18 cellular contexts compared by ENCODE assay signal in genomic region chr12:105935106-105935505, GRCh38.
DNase-seq lines count a peak whose midpoint lies in the region; ATAC-seq and TF ChIP-seq lines count a peak whose summit lies in the region.
"Had no signal": no experiment of that assay in that cellular context is flagged by ENCODE, and none has a peak within 500 bp of the region (broad histone marks: within the 10 kb centered on the region; RNA-seq: fewer than 3 reads in every experiment).

No MANE protein-coding gene starts in this region.

- H3K9me3 ChIP-seq in adipocyte (ENCODE audit: control insufficient read depth, low read length): no peaks in the 10 kb centered on the region
- H3K9me3 ChIP-seq: Caco-2, stomach had no signal

- no peak for ATAC-seq in HG02981 (IDR thresholded peaks at IDR 0.05; ENCODE audit: unreplicated experiment)
- ATAC-seq in activated T-helper 17 cell treated with anti-CD3 and anti-CD28 coated beads, Interleukin-2, amount 50 U/mL, for 72 hours (replicated peaks): no peak
- ATAC-seq: activated naive CD4-positive, alpha-beta T cell treated with anti-CD3 and anti-CD28 coated beads, Interleukin-2, amount 50 U/mL, for 72 hours; left ventricle myocardium superior had no signal

- peaks cover 7% of the 10 kb centered on the region for H3K4me1 Mint-ChIP-seq in activated T-helper 2 cell treated with anti-CD3 and anti-CD28 coated beads, Interferon-gamma antibody, Interleukin-2, Interleukin-4, amounts not matched to agents 10 μg/mL and 5 μg/mL and 100 μg/mL, durations not matched to agents 14 hours and 24 hours and 36 hours (ENCODE audit: low read depth)
- no peaks in the 10 kb centered on the region for H3K4me1 Mint-ChIP-seq in activated T-helper 17 cell treated with anti-CD3 and anti-CD28 coated beads, Interleukin-2, amount 50 U/mL, for 72 hours
- H3K4me1 Mint-ChIP-seq: activated CD4-positive, alpha-beta T cell treated with anti-CD3 and anti-CD28 coated beads, Interleukin-2, amount 10 ng/mL, durations not matched to agents 7 days and 5 days had no signal

- no peaks in the 10 kb centered on the region for H3K9me3 Mint-ChIP-seq in activated T-helper 2 cell treated with anti-CD3 and anti-CD28 coated beads, Interferon-gamma antibody, Interleukin-2, Interleukin-4, amounts not matched to agents 10 μg/mL and 5 μg/mL and 100 μg/mL, durations not matched to agents 14 hours and 24 hours and 36 hours
- no peaks in the 10 kb centered on the region for H3K9me3 Mint-ChIP-seq in activated T-helper 17 cell treated with anti-CD3 and anti-CD28 coated beads, Interleukin-2, amount 50 U/mL, for 72 hours
- H3K9me3 Mint-ChIP-seq: activated CD4-positive, alpha-beta T cell treated with anti-CD3 and anti-CD28 coated beads, Interleukin-2, amount 10 ng/mL, durations not matched to agents 7 days and 5 days; activated naive CD4-positive, alpha-beta T cell treated with anti-CD3 and anti-CD28 coated beads, Interleukin-2, amount 50 U/mL, for 72 hours; effector memory CD8-positive, alpha-beta T cell had no signal

- no peak overlapping the region for H3K4me3 ChIP-seq in adipocyte (ENCODE audit: low read length)
- H3K4me3 ChIP-seq in fibroblast of pulmonary artery (replicated peaks; ENCODE audit: low read depth, low read length): no peak overlapping the region
- H3K4me3 ChIP-seq: cardiac muscle cell, SK-N-MC, stomach had no signal

- H3K36me3 Mint-ChIP-seq in activated T-helper 2 cell treated with anti-CD3 and anti-CD28 coated beads, Interferon-gamma antibody, Interleukin-2, Interleukin-4, amounts not matched to agents 10 μg/mL and 5 μg/mL and 100 μg/mL, durations not matched to agents 14 hours and 24 hours and 36 hours (ENCODE audit: low read depth): no peaks in the 10 kb centered on the region
- H3K36me3 Mint-ChIP-seq in activated T-helper 17 cell treated with anti-CD3 and anti-CD28 coated beads, Interleukin-2, amount 50 U/mL, for 72 hours (ENCODE audit: low read depth): no peaks in the 10 kb centered on the region
- H3K36me3 Mint-ChIP-seq: activated naive CD4-positive, alpha-beta T cell treated with anti-CD3 and anti-CD28 coated beads, Interleukin-2, amount 50 U/mL, for 72 hours had no signal

- peaks cover 20% of the 10 kb centered on the region for H3K4me1 ChIP-seq in adipocyte (ENCODE audit: control insufficient read depth, insufficient read depth, low read length)
- H3K4me1 ChIP-seq: Caco-2 had no signal

- no peak overlapping the region for H3K27ac Mint-ChIP-seq in activated T-helper 2 cell treated with anti-CD3 and anti-CD28 coated beads, Interferon-gamma antibody, Interleukin-2, Interleukin-4, amounts not matched to agents 10 μg/mL and 5 μg/mL and 100 μg/mL, durations not matched to agents 14 hours and 24 hours and 36 hours
- no peak overlapping the region for H3K27ac Mint-ChIP-seq in activated T-helper 17 cell treated with anti-CD3 and anti-CD28 coated beads, Interleukin-2, amount 50 U/mL, for 72 hours
- H3K27ac Mint-ChIP-seq: activated CD4-positive, alpha-beta T cell treated with anti-CD3 and anti-CD28 coated beads, Interleukin-2, amount 10 ng/mL, durations not matched to agents 7 days and 5 days; activated naive CD4-positive, alpha-beta T cell treated with anti-CD3 and anti-CD28 coated beads, Interleukin-2, amount 50 U/mL, for 72 hours had no signal

- TF ChIP-seq CTCF in fibroblast of pulmonary artery (IDR thresholded peaks at IDR 0.05; ENCODE audit: low read length, missing control alignments): no peak

- H3K36me3 ChIP-seq in adipocyte (ENCODE audit: control insufficient read depth, insufficient read depth, low read length, severe bottlenecking): no peaks in the 10 kb centered on the region
- H3K36me3 ChIP-seq: cardiac muscle cell, stomach had no signal

- H3K4me3 Mint-ChIP-seq in activated T-helper 2 cell treated with anti-CD3 and anti-CD28 coated beads, Interferon-gamma antibody, Interleukin-2, Interleukin-4, amounts not matched to agents 10 μg/mL and 5 μg/mL and 100 μg/mL, durations not matched to agents 14 hours and 24 hours and 36 hours (ENCODE audit: low read depth): no peak overlapping the region
- H3K4me3 Mint-ChIP-seq in activated T-helper 17 cell treated with anti-CD3 and anti-CD28 coated beads, Interleukin-2, amount 50 U/mL, for 72 hours: no peak overlapping the region
- H3K4me3 Mint-ChIP-seq: activated CD4-positive, alpha-beta T cell treated with anti-CD3 and anti-CD28 coated beads, Interleukin-2, amount 10 ng/mL, durations not matched to agents 7 days and 5 days had no signal

- DNase-seq in EH (ENCODE audit: low read depth) (peak; percentile 59), adipocyte (ENCODE audit: low read depth) (no peak), fibroblast of pulmonary artery (ENCODE audit: low read depth) (peak; percentile 68), pulmonary artery endothelial cell (ENCODE audit: low read depth, low spot score) (peak; percentile 5), NCI-H526 (lab: John Stamatoyannopoulos, UW) (no peak)
- no peak for DNase-seq in activated T-helper 2 cell treated with anti-CD3 and anti-CD28 coated beads, Interferon-gamma antibody, Interleukin-2, Interleukin-4, amounts not matched to agents 10 μg/mL and 5 μg/mL and 100 μg/mL, durations not matched to agents 14 hours and 24 hours and 36 hours (ENCODE audit: low spot score)
- DNase-seq: activated CD4-positive, alpha-beta T cell treated with anti-CD3 and anti-CD28 coated beads, Interleukin-2, amount 10 ng/mL, durations not matched to agents 7 days and 5 days; Caco-2; effector memory CD8-positive, alpha-beta T cell; foreskin melanocyte; GOT3; left ventricle myocardium superior; stomach had no signal

- intact Hi-C loops in activated T-helper 2 cell treated with anti-CD3 and anti-CD28 coated beads, Interferon-gamma antibody, Interleukin-2, Interleukin-4, amounts not matched to agents 10 μg/mL and 5 μg/mL and 100 μg/mL, durations not matched to agents 14 hours and 24 hours and 36 hours (cut with micrococcal nuclease): no loop called here

- H3K27me3 Mint-ChIP-seq in activated T-helper 2 cell treated with anti-CD3 and anti-CD28 coated beads, Interferon-gamma antibody, Interleukin-2, Interleukin-4, amounts not matched to agents 10 μg/mL and 5 μg/mL and 100 μg/mL, durations not matched to agents 14 hours and 24 hours and 36 hours (ENCODE audit: low read depth): peaks cover 3% of the 10 kb centered on the region
- H3K27me3 Mint-ChIP-seq in activated T-helper 17 cell treated with anti-CD3 and anti-CD28 coated beads, Interleukin-2, amount 50 U/mL, for 72 hours: peaks cover 16% of the 10 kb centered on the region
- H3K27me3 Mint-ChIP-seq: activated CD4-positive, alpha-beta T cell treated with anti-CD3 and anti-CD28 coated beads, Interleukin-2, amount 10 ng/mL, durations not matched to agents 7 days and 5 days had no signal

- H3K9ac ChIP-seq in adipocyte (ENCODE audit: low read length): peak overlapping the region; percentile 1

- H3K27me3 ChIP-seq in adipocyte (replicated peaks; ENCODE audit: control insufficient read depth, insufficient read depth, low read length): no peaks in the 10 kb centered on the region
- H3K27me3 ChIP-seq: cardiac muscle cell had no signal

Comparison
In these comparisons a context has a peak if more than half of its experiments do, and no peak if none do; other contexts are left out.
1. DNase-seq: peak in EH (single experiment), fibroblast of pulmonary artery (single experiment) and pulmonary artery endothelial cell (single experiment); none in adipocyte (single experiment), NCI-H526 (0 of 2) and activated T-helper 2 cell treated with anti-CD3 and anti-CD28 coated beads, Interferon-gamma antibody, Interleukin-2, Interleukin-4, amounts not matched to agents 10 μg/mL and 5 μg/mL and 100 μg/mL, durations not matched to agents 14 hours and 24 hours and 36 hours (single experiment).